In genomic region chr3:8458235-8458634, GRCh38 we compare ENCODE assay signal across 17 cellular contexts. TPM values are rescaled to one million over a fixed set of nuclear protein-coding genes. Genes with fewer than 3 reads are reported as not detected.
DNase-seq lines count a peak whose midpoint lies in the region; ATAC-seq, FAIRE-seq and TF ChIP-seq lines count a peak whose summit lies in the region.
"Had no signal": no experiment of that assay in that cellular context is flagged by ENCODE, and none has a peak within 500 bp of the region (broad histone marks: within the 10 kb centered on the region; RNA-seq: fewer than 3 reads in every experiment).

No MANE protein-coding gene starts in this region.

- no peak for TF ChIP-seq RAD21 in A549 (conservative IDR thresholded peaks at IDR 0.05 in 1 of 2, IDR thresholded peaks at IDR 0.05 in 1 of 2)

- no peak for TF ChIP-seq POLR2A in A549 (IDR thresholded peaks at IDR 0.05; ENCODE audit: low read length)
- TF ChIP-seq POLR2A in esophagus muscularis mucosa (IDR thresholded peaks at IDR 0.05; ENCODE audit: low read depth) = no peak

- CTCF ChIA-PET in A549 (lab: Yijun Ruan, JAX) = interaction anchor here (0.9 to 5.0 kb wide), 4 partner anchors 9 to 164 kb away, joined by 3 to 42 read pairs (median 9); partner anchors contain the start of gene LMCD1

- H3K27me3 ChIP-seq in esophagus muscularis mucosa (no peaks in the 10 kb centered on the region), osteoblast (ENCODE audit: insufficient read depth, low read length) (no peaks in the 10 kb centered on the region)
- H3K27me3 ChIP-seq: heart right ventricle had no signal

- H3K4me3 ChIP-seq in A549 (no peak overlapping the region), esophagus muscularis mucosa (no peak overlapping the region), osteoblast (ENCODE audit: insufficient read depth, low read length) (peak overlapping the region; percentile 15)
- H3K4me3 ChIP-seq: heart right ventricle had no signal

- H3K36me3 ChIP-seq in esophagus muscularis mucosa (no peaks in the 10 kb centered on the region), osteoblast (ENCODE audit: insufficient read depth, low read length) (no peaks in the 10 kb centered on the region)
- H3K36me3 ChIP-seq: heart right ventricle had no signal

- intact Hi-C loops in esophagus muscularis mucosa (cut with DNase I) = no loop called here

- H3K27ac ChIP-seq in A549 (peak overlapping the region; percentile 72 to 83; a peak in 4 of 6 replicates), esophagus muscularis mucosa (replicated peaks in 1 of 4) (peak overlapping the region in 3 of 4 donors; percentile 21 to 62 (median 35)), osteoblast (ENCODE audit: low read depth, low read length) (peak overlapping the region; percentile 100)

- WGBS in A549 (ENCODE audit: missing lambda C conversion rate) = 91% methylated on average over 2 of the region's 2 CpGs
- 67% methylated on average over 2 of the region's 2 CpGs for WGBS in esophagus muscularis mucosa

- no peak overlapping the region for H2AFZ ChIP-seq in osteoblast (ENCODE audit: low read length)

- TF ChIP-seq EP300 in A549 (IDR thresholded peaks at IDR 0.05) (no peak), esophagus muscularis mucosa (IDR thresholded peaks at IDR 0.05) (no peak)

- H3K4me2 ChIP-seq in A549 (no peak overlapping the region), osteoblast (ENCODE audit: insufficient read depth, low read length) (peak overlapping the region; percentile 60)

- no peaks in the 10 kb centered on the region for H4K20me1 ChIP-seq in osteoblast (ENCODE audit: insufficient read depth, low read length)

- no peak for DNase-seq in A549 (ENCODE audit: low read depth in 1 of 2, low spot score in 1 of 2)
- peak; percentile 24 for DNase-seq in HT1080 (ENCODE audit: low read depth)
- DNase-seq in esophagus muscularis mucosa (ENCODE audit: extremely low spot score) = no peak
- peak; percentile 50 for DNase-seq in osteoblast (ENCODE audit: insufficient read length, low spot score, missing footprints)
- no peak for DNase-seq in retina
- DNase-seq: activated naive CD4-positive, alpha-beta T cell; heart right ventricle; kidney; NCI-H2029 treated with DMSO at 0.1 percent for 48 hours; NCI-H69; stimulated activated CD4-positive, alpha-beta T cell treated with anti-CD3 and anti-CD28 coated beads, Interleukin-4, amount 100 ng/mL, for 24 hours had no signal

- H3K79me2 ChIP-seq in osteoblast (ENCODE audit: insufficient read depth, low read length) = no peaks in the 10 kb centered on the region

- H3K9me3 ChIP-seq in A549 (no peaks in the 10 kb centered on the region), esophagus muscularis mucosa (no peaks in the 10 kb centered on the region), osteoblast (ENCODE audit: low read depth, low read length) (no peaks in the 10 kb centered on the region)
- H3K9me3 ChIP-seq: heart right ventricle had no signal

- no peak for FAIRE-seq in A549 (lab: Jason Lieb, UNC)
- FAIRE-seq: kidney, urothelium cell line had no signal

- H3K4me1 ChIP-seq in A549 (peaks cover 29% of the 10 kb centered on the region), esophagus muscularis mucosa (peaks cover 0 to 23% (median 2%) of the 10 kb centered on the region in 4 donors), osteoblast (ENCODE audit: insufficient read depth, low read length) (peaks cover 70% of the 10 kb centered on the region)

- POLR2A ChIA-PET in A549 (lab: Yijun Ruan, JAX) = interaction anchor here (3.6 to 4.5 kb wide), 2 partner anchors 14 to 44 kb away, joined by 29 to 51 read pairs; partner anchors contain the start of gene LMCD1

- no peak for TF ChIP-seq CTCF in A549 (IDR thresholded peaks at IDR 0.05)
- TF ChIP-seq CTCF in esophagus muscularis mucosa (IDR thresholded peaks at IDR 0.05) = no peak
- TF ChIP-seq CTCF in osteoblast (IDR thresholded peaks at IDR 0.05; ENCODE audit: extremely low read depth, low read depth, low read length) = no peak

- no peak for ATAC-seq in A549
- ATAC-seq in GM18502 (IDR thresholded peaks at IDR 0.05; ENCODE audit: poor library complexity, unreplicated experiment) = no peak
- no peak for ATAC-seq in HG02798 (IDR thresholded peaks at IDR 0.05; ENCODE audit: poor library complexity, unreplicated experiment)
- no peak for ATAC-seq in HG03280 (IDR thresholded peaks at IDR 0.05; ENCODE audit: unreplicated experiment)
- ATAC-seq: HCT116, Panc1 had no signal

TF ChIP-seq in A549, 52 proteins besides CTCF, POLR2A, EP300 and RAD21:
- TF ChIP-seq REST (IDR thresholded peaks at IDR 0.05) (no peak), RARB (CRISPR knock-in tag; IDR thresholded peaks at IDR 0.05) (no peak), GATA3 (IDR thresholded peaks at IDR 0.05; ENCODE audit: borderline replicate concordance) (no peak), RNF2 (IDR thresholded peaks at IDR 0.05; ENCODE audit: borderline replicate concordance, low read depth) (no peak), SREBF2 (IDR thresholded peaks at IDR 0.05) (no peak), MYC (IDR thresholded peaks at IDR 0.05; ENCODE audit: borderline replicate concordance, low read length) (no peak), ATOH8 (CRISPR knock-in tag; IDR thresholded peaks at IDR 0.05; ENCODE audit: low read depth) (no peak), POLR2AphosphoS2 (conservative IDR thresholded peaks at IDR 0.05; ENCODE audit: low read length) (no peak), BCL3 (IDR thresholded peaks at IDR 0.05) (no peak)

RNA-seq across cellular contexts. Expression of gene LMCD1, which starts 43.4 kb away (rescaled TPM):
- polyA plus RNA-seq in A549 (2011; rRNA removed) (85.4 and 86.1 TPM in 2 replicates), A549 (2017; fragmentation: RNase III; extraction: RNeasy Plus Mini Kit Qiagen cat#74134 plus additional on column Dnase treatment) (64.3 to 73.2 TPM (median 67.7 TPM) in 3 replicates)
- 107 and 123 TPM in 2 replicates for polyA plus RNA-seq in A549 (2012; cell fraction: cytosol; rRNA removed)
- 121 and 126 TPM in 2 replicates for polyA plus RNA-seq in A549 (2012; cell fraction: nucleus; rRNA removed)
- 51.7 and 55.9 TPM in 2 replicates for polyA minus RNA-seq in A549 (2011; rRNA and poly(A)+ RNA removed)
- 1.3 and 6.8 TPM in 2 replicates for total RNA-seq in HT1080 (2014; rRNA removed; shearing (Covaris generic))
- 8.8 and 11.1 TPM in 2 replicates for polyA plus RNA-seq in HT1080 (2015; cell fraction: cytosol; rRNA removed)
- 8.6 and 9.6 TPM in 2 replicates for polyA plus RNA-seq in HT1080 (2015; cell fraction: nucleus; rRNA removed)
- total RNA-seq in esophagus muscularis mucosa (100 to 1,000 TPM in 2 of 4 donors, 10 to 100 TPM in 2; 43.2 to 576 (median 131) TPM), osteoblast (213 and 294 TPM in 2 replicates)

Comparison
In these comparisons a context has a peak if more than half of its experiments do, and no peak if none do; other contexts are left out.
1. DNase-seq: peak in HT1080 (single experiment) and osteoblast (single experiment); none in A549 (0 of 2), esophagus muscularis mucosa (single experiment) and retina (single experiment).
2. H3K27ac ChIP-seq: peak in every context shown above with its lines; median percentile 100 in osteoblast; 78 in A549; 35 in esophagus muscularis mucosa.